In genomic region chr12:52949413-52950331, GRCh38 we compare ENCODE assay signal across 1 cellular context.
TF ChIP-seq lines count a peak whose summit lies in the region.

No MANE protein-coding gene starts in this region.

TF ChIP-seq in K562, 482 proteins besides CTCF, POLR2A, EP300 and RAD21 (continues in another document):
- TF ChIP-seq ZBTB1 (CRISPR knock-in tag; IDR thresholded peaks at IDR 0.05; ENCODE audit: borderline replicate concordance, low read depth) (no peak), HDGF (IDR thresholded peaks at IDR 0.05) (peak; percentile 29), ZNF134 (CRISPR knock-in tag; conservative IDR thresholded peaks at IDR 0.05) (no peak), NCOR1 (IDR thresholded peaks at IDR 0.05) (peak; percentile 74), RFX5 (IDR thresholded peaks at IDR 0.05; ENCODE audit: low read depth, low read length) (no peak), ZNF407 (IDR thresholded peaks at IDR 0.05; ENCODE audit: low read depth) (no peak), TCF7L2 (IDR thresholded peaks at IDR 0.05; ENCODE audit: low read depth, low read length) (no peak), BCLAF1 (IDR thresholded peaks at IDR 0.05; ENCODE audit: borderline replicate concordance in 1 of 2, control insufficient read depth in 1 of 2, low read depth in 2 of 2, low read length in 1 of 2) (0 out of 4 replicates have a peak, but pooled peaks have one; percentile 28 to 61), PHB2 (IDR thresholded peaks at IDR 0.05; ENCODE audit: low read depth) (no peak), ZC3H8 (IDR thresholded peaks at IDR 0.05) (peak; percentile 60; the same call in 1 of the 2 replicates), MBD1 (CRISPR knock-in tag; IDR thresholded peaks at IDR 0.05) (no peak), GABPB1 (CRISPR knock-in tag; IDR thresholded peaks at IDR 0.05) (peak; percentile 84), ETV5 (CRISPR knock-in tag; IDR thresholded peaks at IDR 0.05; ENCODE audit: low read depth) (peak; percentile 96), MAFG (tag; conservative IDR thresholded peaks at IDR 0.05) (peak; percentile 82), PHF8 (IDR thresholded peaks at IDR 0.05; ENCODE audit: borderline replicate concordance, low read length) (peak; percentile 70; the same call in 1 of the 2 replicates), CBX3 (IDR thresholded peaks at IDR 0.05; ENCODE audit: borderline replicate concordance in 1 of 2, low read length in 2 of 2) (peak in 1 of 2 experiments; percentile 81; a peak in 1 of 3 replicates), ZNF316 (IDR thresholded peaks at IDR 0.05) (peak; percentile 89), HDAC3 (IDR thresholded peaks at IDR 0.05; ENCODE audit: borderline replicate concordance, partially characterized antibody) (peak; percentile 65), ZNF253 (CRISPR knock-in tag; conservative IDR thresholded peaks at IDR 0.05) (no peak), ATF2 (CRISPR knock-in tag; IDR thresholded peaks at IDR 0.05) (no peak), HDAC2 (IDR thresholded peaks at IDR 0.05) (peak; percentile 77; the same call in 1 of the 2 replicates), MYC (IDR thresholded peaks at IDR 0.05; ENCODE audit: low read depth, low read length) (peak; percentile 75), MYC (CRISPR knock-in tag; IDR thresholded peaks at IDR 0.05; ENCODE audit: borderline replicate concordance, low read depth) (peak; percentile 35; the same call in 1 of the 2 replicates), SMAD1 (IDR thresholded peaks at IDR 0.05; ENCODE audit: low read depth, low read length, partially characterized antibody) (peak; percentile 90), KDM5B (IDR thresholded peaks at IDR 0.05; ENCODE audit: insufficient replicate concordance, low read depth, low read length) (peak; percentile 74), HDAC1 (IDR thresholded peaks at IDR 0.05) (peak; percentile 8 to 89; a peak in 2 of 4 replicates), EWSR1 (IDR thresholded peaks at IDR 0.05; ENCODE audit: borderline replicate concordance, low read depth, partially characterized antibody) (no peak), ZNF124 (CRISPR knock-in tag; IDR thresholded peaks at IDR 0.05) (no peak), TAF7 (tag; IDR thresholded peaks at IDR 0.05) (peak; percentile 90), MTA3 (IDR thresholded peaks at IDR 0.05; ENCODE audit: borderline replicate concordance) (peak; percentile 90), POLR2AphosphoS2 (IDR thresholded peaks at IDR 0.05; ENCODE audit: low read length) (peak; percentile 85; the same call in 1 of the 2 replicates), MEIS2 (IDR thresholded peaks at IDR 0.05; ENCODE audit: partially characterized antibody) (no peak), TBL1XR1 (IDR thresholded peaks at IDR 0.05; ENCODE audit: low read length in 2 of 2) (peak in 1 of 2 experiments; percentile 82; a peak in 2 of 4 replicates), NFE2 (IDR thresholded peaks at IDR 0.05; ENCODE audit: low read depth) (peak; percentile 95), ZNF436 (CRISPR knock-in tag; IDR thresholded peaks at IDR 0.05) (0 out of 2 replicates have a peak, but pooled peaks have one; percentile 50), ZNF551 (CRISPR knock-in tag; IDR thresholded peaks at IDR 0.05) (no peak), CGGBP1 (CRISPR knock-in tag; IDR thresholded peaks at IDR 0.05) (no peak), KDM2B (CRISPR knock-in tag; IDR thresholded peaks at IDR 0.05) (0 out of 2 replicates have a peak, but pooled peaks have one; percentile 25), SPI1 (IDR thresholded peaks at IDR 0.05; ENCODE audit: borderline replicate concordance, low read depth, low read length) (peak; percentile 96), TOE1 (IDR thresholded peaks at IDR 0.05; ENCODE audit: borderline replicate concordance) (peak; percentile 72), TOE1 (CRISPR knock-in tag; IDR thresholded peaks at IDR 0.05; ENCODE audit: borderline replicate concordance, low read depth) (no peak), CREM (IDR thresholded peaks at IDR 0.05; ENCODE audit: low read depth) (peak; percentile 68; the same call in 1 of the 2 replicates), XRCC4 (IDR thresholded peaks at IDR 0.05; ENCODE audit: extremely low read depth, insufficient read depth, insufficient read length) (no peak), MAFF (IDR thresholded peaks at IDR 0.05; ENCODE audit: low read length) (peak; percentile 82), ZBTB2 (IDR thresholded peaks at IDR 0.05) (0 out of 2 replicates have a peak, but pooled peaks have one; percentile 45), NCOA1 (IDR thresholded peaks at IDR 0.05; ENCODE audit: low read depth) (peak; percentile 79), HEY1 (CRISPR knock-in tag; IDR thresholded peaks at IDR 0.05; ENCODE audit: borderline replicate concordance) (0 out of 2 replicates have a peak, but pooled peaks have one; percentile 46)
